Comparison of ENCODE assay signal across 1 cellular context in the genomic region with DNA sequence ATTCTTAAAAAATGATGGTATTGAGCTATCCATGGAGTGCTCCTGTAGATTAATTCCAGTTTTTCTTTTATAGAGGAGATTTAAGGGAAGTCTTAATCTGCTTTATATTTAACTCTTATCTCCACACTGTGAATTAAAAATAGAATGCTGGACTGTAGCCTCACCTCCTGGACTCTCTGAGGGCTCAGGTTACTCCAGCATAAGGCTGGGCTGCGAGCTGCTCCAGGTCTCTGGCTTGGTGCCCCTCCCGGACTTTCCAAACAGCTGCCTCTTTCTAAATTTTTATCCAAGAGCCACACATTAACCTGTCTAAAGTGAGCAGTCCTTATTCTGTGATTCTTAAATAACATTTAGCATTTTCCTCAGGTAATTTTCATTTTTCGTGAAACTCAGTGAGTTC.
TF ChIP-seq lines count a peak whose summit lies in the region.

No MANE protein-coding gene starts in this region.

TF ChIP-seq in WTC11, 78 proteins besides CTCF, POLR2A, EP300 and RAD21 (continued from another document):
- TF ChIP-seq, protein P1, sequence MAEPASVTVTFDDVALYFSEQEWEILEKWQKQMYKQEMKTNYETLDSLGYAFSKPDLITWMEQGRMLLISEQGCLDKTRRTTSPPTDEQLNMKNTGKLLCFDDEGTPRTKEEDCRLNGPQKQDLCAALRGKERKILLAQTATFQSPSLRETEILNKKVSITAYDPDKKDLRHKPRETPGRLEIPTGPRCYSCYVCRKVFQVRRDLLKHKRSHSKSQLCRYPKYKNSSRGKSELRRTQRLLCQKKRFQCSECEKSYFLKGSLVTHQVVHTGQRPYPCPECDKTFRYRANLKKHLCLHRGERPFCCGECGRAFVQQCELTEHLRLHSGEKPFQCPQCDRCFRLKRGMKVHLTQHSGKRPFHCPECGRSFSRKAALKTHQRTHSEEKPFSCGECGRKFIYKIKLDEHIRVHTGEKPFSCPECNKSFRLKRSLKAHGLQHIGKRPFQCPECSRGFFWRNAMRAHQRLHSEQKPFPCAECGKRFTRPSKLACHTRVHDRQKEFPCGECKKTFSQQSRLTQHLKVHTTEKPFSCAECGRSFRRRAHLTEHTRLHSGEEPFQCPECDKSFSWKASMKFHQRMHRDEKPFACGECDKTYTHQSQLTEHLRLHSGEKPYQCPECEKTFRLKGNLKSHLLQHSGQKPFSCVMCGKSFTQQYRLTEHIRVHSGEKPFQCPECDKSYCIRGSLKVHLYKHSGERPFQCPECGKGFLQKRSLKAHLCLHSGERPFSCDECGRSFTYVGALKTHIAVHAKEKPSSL (CRISPR knock-in tag; conservative IDR thresholded peaks at IDR 0.05): no peak
- TF ChIP-seq FOXJ3 (CRISPR knock-in tag; IDR thresholded peaks at IDR 0.05; ENCODE audit: borderline replicate concordance) (no peak), GTF2I (CRISPR knock-in tag; conservative IDR thresholded peaks at IDR 0.05) (no peak)
